17 cellular contexts compared by ENCODE assay signal in genomic region chr3:43369404-43370345, GRCh38.
A peak's percentile ranks its signal among the peaks of the same experiment; 100 is the strongest.
DNase-seq lines count a peak whose midpoint lies in the region; ATAC-seq and TF ChIP-seq lines count a peak whose summit lies in the region.
"Had no signal": no experiment of that assay in that cellular context is flagged by ENCODE, and none has a peak within 500 bp of the region (broad histone marks: within the 10 kb centered on the region; RNA-seq: fewer than 3 reads in every experiment).

No MANE protein-coding gene starts in this region.

- no peaks in the 10 kb centered on the region for H3K9me3 Mint-ChIP-seq in immature natural killer cell
- H3K9me3 Mint-ChIP-seq in stimulated activated effector memory CD8-positive, alpha-beta T cell treated with anti-CD3 and anti-CD28 coated beads, Interleukin-12 subunit alpha, Interleukin-12 subunit beta, amount 100 ng/mL, for 72 hours = no peaks in the 10 kb centered on the region
- H3K9me3 Mint-ChIP-seq: activated naive CD8-positive, alpha-beta T cell treated with anti-CD3 and anti-CD28 coated beads for 36 hours; CD8-positive, alpha-beta T cell had no signal

- peak overlapping the region in 5 of 6 donors; percentile 17 to 82 (median 53) for H3K27ac Mint-ChIP-seq in immature natural killer cell
- H3K27ac Mint-ChIP-seq in stimulated activated effector memory CD8-positive, alpha-beta T cell treated with anti-CD3 and anti-CD28 coated beads, Interleukin-12 subunit alpha, Interleukin-12 subunit beta, amount 100 ng/mL, for 72 hours = peak overlapping the region; percentile 75
- H3K27ac Mint-ChIP-seq: activated naive CD8-positive, alpha-beta T cell treated with anti-CD3 and anti-CD28 coated beads for 36 hours; CD8-positive, alpha-beta T cell had no signal

- intact Hi-C loops in Right ventricle myocardium inferior (cut with DNase I) = loop anchor here (10.0 kb wide), 1 partner anchor 405 kb away; no protein-coding TSS in a partner anchor

- H3K27ac ChIP-seq in right atrium auricular region = no peak overlapping the region
- H3K27ac ChIP-seq: brain microvascular endothelial cell, epithelial cell of prostate, SK-N-MC had no signal

- H3K27me3 ChIP-seq in right atrium auricular region = no peaks in the 10 kb centered on the region
- H3K27me3 ChIP-seq: brain microvascular endothelial cell had no signal

- peak overlapping the region in 2 of 5 donors; percentile 30 to 46 for H3K4me3 Mint-ChIP-seq in immature natural killer cell
- H3K4me3 Mint-ChIP-seq in stimulated activated effector memory CD8-positive, alpha-beta T cell treated with anti-CD3 and anti-CD28 coated beads, Interleukin-12 subunit alpha, Interleukin-12 subunit beta, amount 100 ng/mL, for 72 hours = no peak overlapping the region
- H3K4me3 Mint-ChIP-seq: activated naive CD8-positive, alpha-beta T cell treated with anti-CD3 and anti-CD28 coated beads for 36 hours; CD8-positive, alpha-beta T cell had no signal

- ATAC-seq in Right ventricle myocardium inferior = peak; percentile 26
- peak; percentile 38 for ATAC-seq in stimulated activated effector memory CD8-positive, alpha-beta T cell treated with anti-CD3 and anti-CD28 coated beads, Interleukin-12 subunit alpha, Interleukin-12 subunit beta, amount 100 ng/mL, for 72 hours
- ATAC-seq: CD8-positive, alpha-beta T cell; PC-3 had no signal

- no peaks in the 10 kb centered on the region for H3K36me3 ChIP-seq in right atrium auricular region
- H3K36me3 ChIP-seq: brain microvascular endothelial cell had no signal

- no peak for TF ChIP-seq CTCF in right atrium auricular region (IDR thresholded peaks at IDR 0.05)

- H3K4me1 ChIP-seq in right atrium auricular region = peaks cover 0 to 14% of the 10 kb centered on the region in 2 donors

- DNase-seq in Right ventricle myocardium inferior (ENCODE audit: missing footprints) = peak; percentile 75
- DNase-seq in right atrium auricular region (ENCODE audit: low spot score) = no peak
- peak; percentile 51 for DNase-seq in OCI-M1 (lab: John Stamatoyannopoulos, UW)
- DNase-seq in immature natural killer cell = no peak
- DNase-seq in stimulated activated effector memory CD8-positive, alpha-beta T cell treated with anti-CD3 and anti-CD28 coated beads, Interleukin-12 subunit alpha, Interleukin-12 subunit beta, amount 100 ng/mL, for 72 hours (ENCODE audit: low spot score in 2 of 2) = no peak
- no peak for DNase-seq in COLO829 (ENCODE audit: low spot score)
- DNase-seq in nucleus accumbens (lab: John Stamatoyannopoulos, UW) = no peak
- no peak for DNase-seq in NCI-H526 treated with DMSO at 0.1 percent for 48 hours (lab: John Stamatoyannopoulos, UW)
- DNase-seq: activated naive CD8-positive, alpha-beta T cell treated with anti-CD3 and anti-CD28 coated beads for 36 hours; activated T-cell treated with anti-CD3 and anti-CD28 coated beads, Interleukin-2, amount 50 U/mL, for 48 hours; brain microvascular endothelial cell; mammary epithelial cell; NCI-H1930; PC-3 had no signal

- H3K27me3 Mint-ChIP-seq in immature natural killer cell (ENCODE audit: low read depth in 3 of 3) = peaks cover 2 to 3% (median 2%) of the 10 kb centered on the region in 3 donors
- H3K27me3 Mint-ChIP-seq: activated naive CD8-positive, alpha-beta T cell treated with anti-CD3 and anti-CD28 coated beads for 36 hours had no signal

- no peaks in the 10 kb centered on the region for H3K9me3 ChIP-seq in right atrium auricular region

- H3K4me3 ChIP-seq in right atrium auricular region = no peak overlapping the region
- H3K4me3 ChIP-seq: SK-N-MC had no signal

- H3K4me1 Mint-ChIP-seq in immature natural killer cell = peaks cover 48 to 58% of the 10 kb centered on the region in 2 donors
- peaks cover 45% of the 10 kb centered on the region for H3K4me1 Mint-ChIP-seq in stimulated activated effector memory CD8-positive, alpha-beta T cell treated with anti-CD3 and anti-CD28 coated beads, Interleukin-12 subunit alpha, Interleukin-12 subunit beta, amount 100 ng/mL, for 72 hours

- H3K36me3 Mint-ChIP-seq in immature natural killer cell = no peaks in the 10 kb centered on the region
- no peaks in the 10 kb centered on the region for H3K36me3 Mint-ChIP-seq in stimulated activated effector memory CD8-positive, alpha-beta T cell treated with anti-CD3 and anti-CD28 coated beads, Interleukin-12 subunit alpha, Interleukin-12 subunit beta, amount 100 ng/mL, for 72 hours
- H3K36me3 Mint-ChIP-seq: activated naive CD8-positive, alpha-beta T cell treated with anti-CD3 and anti-CD28 coated beads for 36 hours had no signal

Comparison
In these comparisons a context has a peak if more than half of its experiments do, and no peak if none do; other contexts are left out.
1. DNase-seq: peak in Right ventricle myocardium inferior (single experiment) and OCI-M1 (single experiment); none in right atrium auricular region (single experiment), immature natural killer cell (0 of 3), stimulated activated effector memory CD8-positive, alpha-beta T cell treated with anti-CD3 and anti-CD28 coated beads, Interleukin-12 subunit alpha, Interleukin-12 subunit beta, amount 100 ng/mL, for 72 hours (0 of 2), COLO829 (single experiment), nucleus accumbens (0 of 56) and NCI-H526 treated with DMSO at 0.1 percent for 48 hours (single experiment).